In genomic region chr2:113179446-113180045, GRCh38 we compare ENCODE assay signal across 18 cellular contexts. TPM values are rescaled to one million over a fixed set of nuclear protein-coding genes. Genes with fewer than 3 reads are reported as not detected.
DNase-seq lines count a peak whose midpoint lies in the region; ATAC-seq and TF ChIP-seq lines count a peak whose summit lies in the region.
"Had no signal": no experiment of that assay in that cellular context is flagged by ENCODE, and none has a peak within 500 bp of the region (broad histone marks: within the 10 kb centered on the region; RNA-seq: fewer than 3 reads in every experiment).

No MANE protein-coding gene starts in this region.

- H4K20me1 ChIP-seq in BLaER1, result peaks cover 93% of the 10 kb centered on the region

- H3K36me3 Mint-ChIP-seq in CD4-positive, CD25-positive, alpha-beta regulatory T cell, result peaks cover 36% of the 10 kb centered on the region
- H3K36me3 Mint-ChIP-seq in activated T-cell treated with anti-CD3 and anti-CD28 coated beads, Interleukin-2, amount 50 U/mL, for 72 hours (ENCODE audit: insufficient read depth in 2 of 2), result peaks cover 18 to 36% of the 10 kb centered on the region in 2 donors

- ATAC-seq in CD4-positive, CD25-positive, alpha-beta regulatory T cell (ENCODE audit: low read depth in 2 of 2), result no peak
- no peak for ATAC-seq in activated T-cell treated with anti-CD3 and anti-CD28 coated beads, Interleukin-2, amount 50 U/mL, for 72 hours (replicated peaks in 1 of 2)
- ATAC-seq: lower lobe of right lung, Panc1 had no signal

- H3K4me3 Mint-ChIP-seq in CD4-positive, CD25-positive, alpha-beta regulatory T cell, result peak overlapping the region; percentile 74 to 92 (median 92)
- H3K4me3 Mint-ChIP-seq in activated T-cell treated with anti-CD3 and anti-CD28 coated beads, Interleukin-2, amount 50 U/mL, for 72 hours, result peak overlapping the region; percentile 68 to 88

- BruUV-seq in A673 (replicated peaks; lab: Mats Ljungman, UMichigan), result no TSS peak

- H3K4me3 ChIP-seq in BLaER1 (no peak overlapping the region), A673 (ENCODE audit: low read depth, low read length, poor library complexity, severe bottlenecking) (no peak overlapping the region)
- peak overlapping the region; percentile 43 for H3K4me3 ChIP-seq in CD4-positive, CD25-positive, alpha-beta regulatory T cell (ENCODE audit: low read depth, low read length)
- H3K4me3 ChIP-seq: lower lobe of right lung, tibial nerve had no signal

- H3K9me3 Mint-ChIP-seq in CD4-positive, CD25-positive, alpha-beta regulatory T cell, result peaks cover 0 to 2% (median 0%) of the 10 kb centered on the region in 7 donors
- no peaks in the 10 kb centered on the region for H3K9me3 Mint-ChIP-seq in activated T-cell treated with anti-CD3 and anti-CD28 coated beads, Interleukin-2, amount 50 U/mL, for 72 hours

- peaks cover 17 to 89% (median 72%) of the 10 kb centered on the region in 4 donors for H3K4me1 Mint-ChIP-seq in CD4-positive, CD25-positive, alpha-beta regulatory T cell
- H3K4me1 Mint-ChIP-seq in activated T-cell treated with anti-CD3 and anti-CD28 coated beads, Interleukin-2, amount 50 U/mL, for 72 hours (ENCODE audit: low read depth), result peaks cover 86% of the 10 kb centered on the region

- H3K27ac Mint-ChIP-seq in CD4-positive, CD25-positive, alpha-beta regulatory T cell, result peak overlapping the region; percentile 95 to 98 (median 96)
- peak overlapping the region; percentile 66 for H3K27ac Mint-ChIP-seq in activated T-cell treated with anti-CD3 and anti-CD28 coated beads, Interleukin-2, amount 50 U/mL, for 72 hours

- H3K27ac ChIP-seq in BLaER1, result no peak overlapping the region
- peak overlapping the region; percentile 51 for H3K27ac ChIP-seq in CD4-positive, CD25-positive, alpha-beta regulatory T cell (ENCODE audit: insufficient read depth, low read length, poor library complexity, severe bottlenecking)
- no peak overlapping the region for H3K27ac ChIP-seq in A673 (ENCODE audit: low read depth, low read length, poor library complexity, severe bottlenecking)
- H3K27ac ChIP-seq: lower lobe of right lung had no signal

- CTCF ChIA-PET in A673 (lab: Charles Lee), result no interaction called here

- no peaks in the 10 kb centered on the region for H3K27me3 ChIP-seq in BLaER1
- H3K27me3 ChIP-seq in CD4-positive, CD25-positive, alpha-beta regulatory T cell (ENCODE audit: control insufficient read depth, insufficient read depth, low read length), result no peaks in the 10 kb centered on the region
- H3K27me3 ChIP-seq in A673 (replicated peaks; ENCODE audit: insufficient read depth, low read depth, low read length, poor library complexity), result no peaks in the 10 kb centered on the region
- H3K27me3 ChIP-seq: tibial nerve had no signal

- H3K4me1 ChIP-seq in BLaER1 (peaks cover 76% of the 10 kb centered on the region), A673 (ENCODE audit: insufficient read depth, low read length, poor library complexity, severe bottlenecking) (no peaks in the 10 kb centered on the region)
- H3K4me1 ChIP-seq in CD4-positive, CD25-positive, alpha-beta regulatory T cell (ENCODE audit: control insufficient read depth, insufficient read depth, low read length, poor library complexity, severe bottlenecking), result peaks cover 93% of the 10 kb centered on the region

- no peak for TF ChIP-seq CTCF in A673 (conservative IDR thresholded peaks at IDR 0.05; ENCODE audit: low read depth, low read length)

- no peak for DNase-seq in CD4-positive, CD25-positive, alpha-beta regulatory T cell
- no peak for DNase-seq in activated T-cell treated with anti-CD3 and anti-CD28 coated beads, Interleukin-2, amount 50 U/mL, for 72 hours
- peak; percentile 35 for DNase-seq in mesenteric fat pad (ENCODE audit: low spot score)
- no peak for DNase-seq in A673 (ENCODE audit: low spot score)
- no peak for DNase-seq in DMS 273 (lab: John Stamatoyannopoulos, UW; ENCODE audit: unreplicated experiment)
- DNase-seq in GM19238 (ENCODE audit: insufficient read length, low spot score), result no peak
- DNase-seq in NCI-H1105 (lab: John Stamatoyannopoulos, UW), result no peak
- DNase-seq: amygdala; DMS153; effector CD4-positive, alpha-beta T cell; head of caudate nucleus; Karpas-422; lower lobe of right lung; NCI-H82 had no signal

- peak overlapping the region; percentile 94 for H3K4me2 ChIP-seq in BLaER1

- intact Hi-C loops in A673 (cut with micrococcal nuclease; ENCODE audit: unreplicated experiment), result no loop called here

- H3K36me3 ChIP-seq in BLaER1 (peaks cover 26% of the 10 kb centered on the region), A673 (ENCODE audit: insufficient read depth, low read length, poor library complexity, severe bottlenecking) (no peaks in the 10 kb centered on the region)
- H3K36me3 ChIP-seq in CD4-positive, CD25-positive, alpha-beta regulatory T cell (ENCODE audit: control insufficient read depth, insufficient read depth, low read length), result peaks cover 46% of the 10 kb centered on the region
- H3K36me3 ChIP-seq: tibial nerve had no signal

- peaks cover 7% of the 10 kb centered on the region for H3K27me3 Mint-ChIP-seq in CD4-positive, CD25-positive, alpha-beta regulatory T cell
- H3K27me3 Mint-ChIP-seq in activated T-cell treated with anti-CD3 and anti-CD28 coated beads, Interleukin-2, amount 50 U/mL, for 72 hours (ENCODE audit: low read depth), result no peaks in the 10 kb centered on the region

- H3K9ac ChIP-seq in BLaER1, result no peak overlapping the region

- H3K9me3 ChIP-seq in BLaER1, result no peaks in the 10 kb centered on the region
- no peaks in the 10 kb centered on the region for H3K9me3 ChIP-seq in CD4-positive, CD25-positive, alpha-beta regulatory T cell (ENCODE audit: control insufficient read depth in 2 of 2, low read length in 2 of 2)
- no peaks in the 10 kb centered on the region for H3K9me3 ChIP-seq in A673 (ENCODE audit: low read depth, low read length, poor library complexity, severe bottlenecking)
- H3K9me3 ChIP-seq: lower lobe of right lung, tibial nerve had no signal

- POLR2A ChIA-PET in A673 (lab: Charles Lee; ENCODE audit: low non-redundant PET), result no interaction called here

RNA-seq across cellular contexts. Expression of gene PSD4, which starts 5.8 kb away (rescaled TPM):
- 124 TPM for total RNA-seq in CD4-positive, CD25-positive, alpha-beta regulatory T cell
- polyA plus RNA-seq in CD4-positive, CD25-positive, alpha-beta regulatory T cell, result 10 to 100 TPM; 18.1 to 26.3 (median 20.7) TPM
- 100 to 1,000 TPM; 174 to 200 TPM for total RNA-seq in activated T-cell treated with anti-CD3 and anti-CD28 coated beads, Interleukin-2, amount 50 U/mL, for 72 hours
- total RNA-seq in mesenteric fat pad (13.2 TPM), A673 (2021) (0.60 and 1.8 TPM in 2 replicates)

RNA-seq across cellular contexts. Expression of gene IL1RN, which starts 52.1 kb away (rescaled TPM):
- not detected for total RNA-seq in CD4-positive, CD25-positive, alpha-beta regulatory T cell
- under 1 TPM in 2 of 4 donors, not detected in 2; 0.23 to 0.59 TPM for polyA plus RNA-seq in CD4-positive, CD25-positive, alpha-beta regulatory T cell
- 10 to 100 TPM; 18.5 to 44.3 TPM for total RNA-seq in activated T-cell treated with anti-CD3 and anti-CD28 coated beads, Interleukin-2, amount 50 U/mL, for 72 hours
- total RNA-seq in mesenteric fat pad (8.9 TPM), A673 (2021) (not detected in 2 replicates)
- total RNA-seq: myocyte had no signal
